12 cellular contexts compared by ENCODE assay signal in genomic region chr1:172883844-172884243, GRCh38.
DNase-seq lines count a peak whose midpoint lies in the region; ATAC-seq and TF ChIP-seq lines count a peak whose summit lies in the region.
"Had no signal": no experiment of that assay in that cellular context is flagged by ENCODE, and none has a peak within 500 bp of the region (broad histone marks: within the 10 kb centered on the region; RNA-seq: fewer than 3 reads in every experiment).

No MANE protein-coding gene starts in this region.

- no peaks in the 10 kb centered on the region for H3K9me3 ChIP-seq in OCI-LY7 (ENCODE audit: low read length)
- no peaks in the 10 kb centered on the region for H3K9me3 ChIP-seq in osteoblast (ENCODE audit: low read depth, low read length)
- H3K9me3 ChIP-seq: testis had no signal

- H3K27me3 ChIP-seq in osteoblast (ENCODE audit: insufficient read depth, low read length): no peaks in the 10 kb centered on the region
- H3K27me3 ChIP-seq: testis had no signal

- H3K36me3 ChIP-seq in OCI-LY7 (ENCODE audit: insufficient read depth, low read length) (no peaks in the 10 kb centered on the region), osteoblast (ENCODE audit: insufficient read depth, low read length) (no peaks in the 10 kb centered on the region)

- CTCF ChIA-PET in OCI-LY7 (lab: Charles Lee; ENCODE audit: unreplicated experiment): no interaction called here

- H3K4me3 ChIP-seq in OCI-LY7 (ENCODE audit: low read depth, low read length, poor library complexity, severe bottlenecking) (no peak overlapping the region), osteoblast (ENCODE audit: insufficient read depth, low read length) (peak overlapping the region; percentile 25)
- H3K4me3 ChIP-seq: testis had no signal

- intact Hi-C loops in OCI-LY7 (cut with micrococcal nuclease; ENCODE audit: unreplicated experiment): no loop called here

- peak overlapping the region; percentile 25; the same call in 1 of the 2 replicates for H3K4me2 ChIP-seq in OCI-LY7 (ENCODE audit: low read length)
- peak overlapping the region; percentile 70 for H3K4me2 ChIP-seq in osteoblast (ENCODE audit: insufficient read depth, low read length)

- H3K27ac ChIP-seq in OCI-LY7 (ENCODE audit: low read depth, low read length, poor library complexity, severe bottlenecking) (no peak overlapping the region), osteoblast (ENCODE audit: low read depth, low read length) (peak overlapping the region; percentile 73)
- H3K27ac ChIP-seq: 22Rv1, testis had no signal

- DNase-seq in T-helper 2 cell treated with Interferon-gamma antibody and Interleukin-4, amounts not matched to agents 5 μg/mL and 100 μg/mL, for 36 hours (ENCODE audit: low spot score): no peak
- DNase-seq in T-helper 2 cell (no peak), OCI-LY7 (ENCODE audit: low spot score) (no peak), osteoblast (ENCODE audit: insufficient read length, low spot score, missing footprints) (no peak), NCI-H2081 (lab: John Stamatoyannopoulos, UW) (no peak)
- DNase-seq in stimulated activated naive CD4-positive, alpha-beta T cell treated with Interleukin-2 at 50 U/mL for 16 hours (lab: John Stamatoyannopoulos, UW): no peak
- DNase-seq in naive thymus-derived CD8-positive, alpha-beta T cell: no peak
- DNase-seq: NCI-H774, testis had no signal

- no peak for TF ChIP-seq CTCF in OCI-LY7 (conservative IDR thresholded peaks at IDR 0.05; ENCODE audit: low read length)
- TF ChIP-seq CTCF in osteoblast (IDR thresholded peaks at IDR 0.05; ENCODE audit: extremely low read depth, low read depth, low read length): no peak

- no peak overlapping the region for H3K27ac Mint-ChIP-seq in T-helper 2 cell treated with Interferon-gamma antibody and Interleukin-4, amounts not matched to agents 5 μg/mL and 100 μg/mL, for 36 hours
- H3K27ac Mint-ChIP-seq in naive thymus-derived CD8-positive, alpha-beta T cell: peak overlapping the region in 1 of 10 donors; percentile 4
- H3K27ac Mint-ChIP-seq: nephron had no signal

- POLR2A ChIA-PET in OCI-LY7 (lab: Charles Lee): no interaction called here
- POLR2A ChIA-PET in naive thymus-derived CD8-positive, alpha-beta T cell (lab: Charles Lee): interaction anchor here (1.9 kb wide), 1 partner anchor 11 kb away, joined by 8 read pairs; no protein-coding TSS in a partner anchor

- H3K36me3 Mint-ChIP-seq in T-helper 2 cell treated with Interferon-gamma antibody and Interleukin-4, amounts not matched to agents 5 μg/mL and 100 μg/mL, for 36 hours (ENCODE audit: low read depth): no peaks in the 10 kb centered on the region
- no peaks in the 10 kb centered on the region for H3K36me3 Mint-ChIP-seq in naive thymus-derived CD8-positive, alpha-beta T cell

- H4K20me1 ChIP-seq in OCI-LY7 (ENCODE audit: insufficient read depth, low read length) (no peaks in the 10 kb centered on the region), osteoblast (ENCODE audit: insufficient read depth, low read length) (no peaks in the 10 kb centered on the region)

- H3K79me2 ChIP-seq in OCI-LY7 (ENCODE audit: insufficient read depth, low read depth, low read length) (no peaks in the 10 kb centered on the region), osteoblast (ENCODE audit: insufficient read depth, low read length) (no peaks in the 10 kb centered on the region)

- peak overlapping the region; percentile 14 for H3K4me3 Mint-ChIP-seq in T-helper 2 cell treated with Interferon-gamma antibody and Interleukin-4, amounts not matched to agents 5 μg/mL and 100 μg/mL, for 36 hours
- no peak overlapping the region for H3K4me3 Mint-ChIP-seq in naive thymus-derived CD8-positive, alpha-beta T cell
- H3K4me3 Mint-ChIP-seq: nephron had no signal

- ATAC-seq in HG02798 (IDR thresholded peaks at IDR 0.05; ENCODE audit: poor library complexity, unreplicated experiment): peak; percentile 28
- no peak for ATAC-seq in naive thymus-derived CD8-positive, alpha-beta T cell

- peaks cover 8% of the 10 kb centered on the region for H3K4me1 ChIP-seq in OCI-LY7 (ENCODE audit: insufficient read depth, low read length, poor library complexity, severe bottlenecking)
- peaks cover 41% of the 10 kb centered on the region for H3K4me1 ChIP-seq in osteoblast (ENCODE audit: insufficient read depth, low read length)
- H3K4me1 ChIP-seq: testis had no signal

- H3K27me3 Mint-ChIP-seq in T-helper 2 cell treated with Interferon-gamma antibody and Interleukin-4, amounts not matched to agents 5 μg/mL and 100 μg/mL, for 36 hours (ENCODE audit: low read depth): peaks cover 72% of the 10 kb centered on the region
- peaks cover 0 to 7% (median 0%) of the 10 kb centered on the region in 5 donors for H3K27me3 Mint-ChIP-seq in naive thymus-derived CD8-positive, alpha-beta T cell

- H2AFZ ChIP-seq in OCI-LY7 (ENCODE audit: low read length): peak overlapping the region; percentile 74
- H2AFZ ChIP-seq in osteoblast (ENCODE audit: low read length): peak overlapping the region; percentile 43

- peaks cover 14% of the 10 kb centered on the region for H3K4me1 Mint-ChIP-seq in T-helper 2 cell treated with Interferon-gamma antibody and Interleukin-4, amounts not matched to agents 5 μg/mL and 100 μg/mL, for 36 hours (ENCODE audit: low read depth)
- peaks cover 0 to 14% (median 9%) of the 10 kb centered on the region in 4 donors for H3K4me1 Mint-ChIP-seq in naive thymus-derived CD8-positive, alpha-beta T cell

- no TSS peak for BruUV-seq in OCI-LY7 (replicated peaks; lab: Mats Ljungman, UMichigan)

- no peaks in the 10 kb centered on the region for H3K9me2 ChIP-seq in OCI-LY7 (ENCODE audit: insufficient read depth, low read length)

- peaks cover under 1% of the 10 kb centered on the region for H3K9me3 Mint-ChIP-seq in T-helper 2 cell treated with Interferon-gamma antibody and Interleukin-4, amounts not matched to agents 5 μg/mL and 100 μg/mL, for 36 hours
- peaks cover 0 to 3% (median 0%) of the 10 kb centered on the region in 9 donors for H3K9me3 Mint-ChIP-seq in naive thymus-derived CD8-positive, alpha-beta T cell
